In the genomic region with DNA sequence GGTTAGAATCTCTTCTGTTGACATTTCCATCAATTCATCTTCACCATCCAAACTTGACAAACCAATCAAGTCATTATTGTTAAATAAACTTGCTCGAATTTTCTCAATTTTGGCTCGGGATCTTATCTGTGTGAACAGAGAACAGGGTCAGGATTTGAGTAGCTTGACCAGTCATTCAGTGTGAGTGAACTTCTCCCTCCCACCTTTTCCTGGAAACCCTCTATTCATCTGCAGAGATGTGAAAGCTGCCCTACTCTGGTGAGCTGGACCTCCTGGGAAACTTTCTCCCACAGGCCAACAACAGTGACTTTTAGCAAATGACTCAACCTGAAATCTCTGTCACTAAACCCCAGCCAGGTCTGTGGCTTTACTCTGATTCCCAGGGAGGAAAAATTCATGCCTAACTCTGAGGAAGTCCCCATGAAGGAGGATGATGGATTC, we compare ENCODE assay signal across 13 cellular contexts. TPM values are rescaled to one million over a fixed set of nuclear protein-coding genes. Genes with fewer than 3 reads are reported as not detected.
DNase-seq lines count a peak whose midpoint lies in the region; ATAC-seq and TF ChIP-seq lines count a peak whose summit lies in the region.
"Had no signal": no experiment of that assay in that cellular context is flagged by ENCODE, and none has a peak within 500 bp of the region (broad histone marks: within the 10 kb centered on the region; RNA-seq: fewer than 3 reads in every experiment).

No MANE protein-coding gene starts in this region.

- H3K79me1 ChIP-seq in H9 (ENCODE audit: insufficient read depth, low read depth, low read length, poor library complexity, severe bottlenecking), result no peaks in the 10 kb centered on the region

- no peaks in the 10 kb centered on the region for H3K27me3 ChIP-seq in CD4-positive, CD25-positive, alpha-beta regulatory T cell (ENCODE audit: control insufficient read depth, insufficient read depth, low read length)
- no peaks in the 10 kb centered on the region for H3K27me3 ChIP-seq in H9 (ENCODE audit: insufficient read depth, low read length)

- peak overlapping the region; percentile 14 to 44 (median 20) for H3K27ac Mint-ChIP-seq in CD4-positive, CD25-positive, alpha-beta regulatory T cell
- peak overlapping the region; percentile 80 to 93 (median 91); a peak in 5 of 7 replicates for H3K27ac Mint-ChIP-seq in H9
- H3K27ac Mint-ChIP-seq in activated naive CD8-positive, alpha-beta T cell treated with anti-CD3 and anti-CD28 coated beads, Interleukin-2, amount 50 U/mL, for 24 hours, result peak overlapping the region; percentile 79
- H3K27ac Mint-ChIP-seq: progenitor cell of endocrine pancreas had no signal

- H3K23me2 ChIP-seq in H9 (ENCODE audit: insufficient read length, low read depth, low read length, poor library complexity, severe bottlenecking), result no peaks in the 10 kb centered on the region

- H2BK15ac ChIP-seq in H9 (ENCODE audit: low read depth, low read length), result no peak overlapping the region

- ATAC-seq in CD4-positive, CD25-positive, alpha-beta regulatory T cell (ENCODE audit: low read depth in 2 of 2), result no peak
- peak; percentile 84 for ATAC-seq in activated naive CD8-positive, alpha-beta T cell treated with anti-CD3 and anti-CD28 coated beads, Interleukin-2, amount 50 U/mL, for 24 hours
- no peak for ATAC-seq in HG03469 (IDR thresholded peaks at IDR 0.05; ENCODE audit: unreplicated experiment)
- no peak for ATAC-seq in GM18502 (IDR thresholded peaks at IDR 0.05; ENCODE audit: poor library complexity, unreplicated experiment)

- no peak overlapping the region for H3K14ac ChIP-seq in H9 (ENCODE audit: insufficient read depth, low read length)

- H3K27ac ChIP-seq in CD4-positive, CD25-positive, alpha-beta regulatory T cell (ENCODE audit: insufficient read depth, low read length, poor library complexity, severe bottlenecking), result no peak overlapping the region
- H3K27ac ChIP-seq in H9 (ENCODE audit: insufficient read length, low read depth, low read length), result no peak overlapping the region
- H3K27ac ChIP-seq: HL-60 had no signal

- no peak overlapping the region for H2AK5ac ChIP-seq in H9 (ENCODE audit: insufficient read length, low read length)

- no peaks in the 10 kb centered on the region for H3K9me3 ChIP-seq in CD4-positive, CD25-positive, alpha-beta regulatory T cell (ENCODE audit: control insufficient read depth in 2 of 2, low read length in 2 of 2)
- no peaks in the 10 kb centered on the region for H3K9me3 ChIP-seq in H9 (ENCODE audit: control insufficient read depth, low read depth, low read length)

- H3K4me1 Mint-ChIP-seq in CD4-positive, CD25-positive, alpha-beta regulatory T cell, result no peaks in the 10 kb centered on the region
- H3K4me1 Mint-ChIP-seq in H9, result peaks cover 18 to 20% of the 10 kb centered on the region in 2 experiments
- peaks cover 25% of the 10 kb centered on the region for H3K4me1 Mint-ChIP-seq in activated naive CD8-positive, alpha-beta T cell treated with anti-CD3 and anti-CD28 coated beads, Interleukin-2, amount 50 U/mL, for 24 hours

- no peaks in the 10 kb centered on the region for H4K20me1 ChIP-seq in H9 (ENCODE audit: control insufficient read depth, insufficient read depth, insufficient read length)

- no peak overlapping the region for H3K4me3 ChIP-seq in CD4-positive, CD25-positive, alpha-beta regulatory T cell (ENCODE audit: low read depth, low read length)

- H2BK120ac ChIP-seq in H9 (ENCODE audit: low read depth, low read length, poor library complexity, severe bottlenecking), result no peak overlapping the region

- no peak for TF ChIP-seq CTCF in H9 (conservative IDR thresholded peaks at IDR 0.05)

- no CpG with 5 or more reads among the region's 2 CpGs for WGBS in H9 (ENCODE audit: extremely low coverage, insufficient read length, low lambda C conversion rate)

- peaks cover 28% of the 10 kb centered on the region for H3K36me3 ChIP-seq in CD4-positive, CD25-positive, alpha-beta regulatory T cell (ENCODE audit: control insufficient read depth, insufficient read depth, low read length)

- peaks cover 29% of the 10 kb centered on the region for H3K36me3 Mint-ChIP-seq in CD4-positive, CD25-positive, alpha-beta regulatory T cell
- H3K36me3 Mint-ChIP-seq in H9 (ENCODE audit: insufficient read depth in 1 of 3, low read depth in 3 of 3), result peaks cover 4 to 26% (median 24%) of the 10 kb centered on the region in 3 experiments; a peak in 6 of 7 replicates
- peaks cover 18% of the 10 kb centered on the region for H3K36me3 Mint-ChIP-seq in activated naive CD8-positive, alpha-beta T cell treated with anti-CD3 and anti-CD28 coated beads, Interleukin-2, amount 50 U/mL, for 24 hours (ENCODE audit: low read depth)

- H4K8ac ChIP-seq in H9 (replicated peaks; ENCODE audit: insufficient read length, low read depth, low read length), result no peak overlapping the region

- H3K18ac ChIP-seq in H9 (ENCODE audit: insufficient read length, low read depth, low read length), result no peak overlapping the region

- H4K91ac ChIP-seq in H9 (ENCODE audit: insufficient read length, low read depth, low read length), result no peak overlapping the region

- intact Hi-C loops in posterior vena cava (cut with DNase I), result loop anchor here in 1 of 2 donors (2.0 kb wide), 1 partner anchor 200 kb away; no protein-coding TSS in a partner anchor

- H3K56ac ChIP-seq in H9 (ENCODE audit: insufficient read length, low read depth, low read length), result no peak overlapping the region

- no peak overlapping the region for H2BK5ac ChIP-seq in H9 (ENCODE audit: insufficient read length, low read length)

- H3K79me2 ChIP-seq in H9 (ENCODE audit: insufficient read depth, low read length), result no peaks in the 10 kb centered on the region

- H2BK12ac ChIP-seq in H9 (ENCODE audit: insufficient read length, low read depth, low read length), result no peak overlapping the region

- no peak overlapping the region for H2BK20ac ChIP-seq in H9 (ENCODE audit: low read depth, low read length, poor library complexity, severe bottlenecking)

- no peak for DNase-seq in CD4-positive, CD25-positive, alpha-beta regulatory T cell
- DNase-seq in H9, result no peak
- peak; percentile 27 for DNase-seq in activated naive CD8-positive, alpha-beta T cell treated with anti-CD3 and anti-CD28 coated beads, Interleukin-2, amount 50 U/mL, for 24 hours
- DNase-seq in midbrain (lab: John Stamatoyannopoulos, UW), result peak; percentile 78
- DNase-seq in posterior vena cava (ENCODE audit: low spot score), result no peak
- no peak for DNase-seq in RPMI8226
- DNase-seq: DMS53; NCI-H510A treated with DMSO at 0.1 percent for 48 hours; stimulated activated naive CD4-positive, alpha-beta T cell treated with Interleukin-2 at 50 U/mL for 16 hours had no signal

- H3K4me2 ChIP-seq in H9 (ENCODE audit: insufficient read depth, insufficient read length, low read length), result no peak overlapping the region

- no peak overlapping the region for H3K9ac ChIP-seq in H9 (ENCODE audit: extremely low read depth, insufficient read length, low read length)

- H3K27me3 Mint-ChIP-seq in CD4-positive, CD25-positive, alpha-beta regulatory T cell, result no peaks in the 10 kb centered on the region
- H3K27me3 Mint-ChIP-seq in H9 (ENCODE audit: low read depth), result no peaks in the 10 kb centered on the region
- no peaks in the 10 kb centered on the region for H3K27me3 Mint-ChIP-seq in activated naive CD8-positive, alpha-beta T cell treated with anti-CD3 and anti-CD28 coated beads, Interleukin-2, amount 50 U/mL, for 24 hours
- H3K27me3 Mint-ChIP-seq: progenitor cell of endocrine pancreas had no signal

- H3K23ac ChIP-seq in H9 (ENCODE audit: insufficient read length, low read depth, low read length), result no peak overlapping the region

- H3T11ph ChIP-seq in H9 (ENCODE audit: low read length), result no peak overlapping the region

- H3K4me1 ChIP-seq in CD4-positive, CD25-positive, alpha-beta regulatory T cell (ENCODE audit: control insufficient read depth, insufficient read depth, low read length, poor library complexity, severe bottlenecking), result no peaks in the 10 kb centered on the region
- H3K4me1 ChIP-seq in H9 (ENCODE audit: insufficient read depth, low read length), result peaks cover 7% of the 10 kb centered on the region

- no peaks in the 10 kb centered on the region for H3K9me3 Mint-ChIP-seq in CD4-positive, CD25-positive, alpha-beta regulatory T cell
- no peaks in the 10 kb centered on the region for H3K9me3 Mint-ChIP-seq in H9
- no peaks in the 10 kb centered on the region for H3K9me3 Mint-ChIP-seq in activated naive CD8-positive, alpha-beta T cell treated with anti-CD3 and anti-CD28 coated beads, Interleukin-2, amount 50 U/mL, for 24 hours

- no peak overlapping the region for H4K5ac ChIP-seq in H9 (ENCODE audit: insufficient read length, low read depth, low read length)

- H3K4me3 Mint-ChIP-seq in CD4-positive, CD25-positive, alpha-beta regulatory T cell, result no peak overlapping the region
- H3K4me3 Mint-ChIP-seq in H9, result no peak overlapping the region
- H3K4me3 Mint-ChIP-seq in activated naive CD8-positive, alpha-beta T cell treated with anti-CD3 and anti-CD28 coated beads, Interleukin-2, amount 50 U/mL, for 24 hours, result peak overlapping the region; percentile 50

- no peak overlapping the region for H2AFZ ChIP-seq in H9 (ENCODE audit: low read length)

- H3K4ac ChIP-seq in H9 (ENCODE audit: low read depth, low read length), result no peak overlapping the region

RNA-seq across cellular contexts. Expression of a gene that starts 57.8 kb away (rescaled TPM):
- total RNA-seq in CD4-positive, CD25-positive, alpha-beta regulatory T cell, result 43.4 TPM
- polyA plus RNA-seq in CD4-positive, CD25-positive, alpha-beta regulatory T cell, result 10 to 100 TPM; 73.5 to 95.7 (median 83.0) TPM
- total RNA-seq in H9 (2021) (32.0 and 32.9 TPM in 2 replicates), posterior vena cava (10 to 100 TPM; 23.5 to 24.0 TPM)

Comparison
In these comparisons a context has a peak if more than half of its experiments do, and no peak if none do; other contexts are left out.
1. DNase-seq: peak in activated naive CD8-positive, alpha-beta T cell treated with anti-CD3 and anti-CD28 coated beads, Interleukin-2, amount 50 U/mL, for 24 hours (single experiment) and midbrain (single experiment); none in CD4-positive, CD25-positive, alpha-beta regulatory T cell (0 of 3), H9 (single experiment), posterior vena cava (single experiment) and RPMI8226 (single experiment).
2. H3K27ac Mint-ChIP-seq: peak in every context shown above with its lines; median percentile 91 in H9; 79 in activated naive CD8-positive, alpha-beta T cell treated with anti-CD3 and anti-CD28 coated beads, Interleukin-2, amount 50 U/mL, for 24 hours; 20 in CD4-positive, CD25-positive, alpha-beta regulatory T cell.